Comparison of ENCODE assay signal across 8 cellular contexts in genomic region chr15:41557673-41558399, GRCh38. TPM values are rescaled to one million over a fixed set of nuclear protein-coding genes. Genes with fewer than 3 reads are reported as not detected.
A peak's percentile ranks its signal among the peaks of the same experiment; 100 is the strongest.
DNase-seq lines count a peak whose midpoint lies in the region; ATAC-seq and TF ChIP-seq lines count a peak whose summit lies in the region.

No MANE protein-coding gene starts in this region.

- H3K4me3 Mint-ChIP-seq in activated CD8-positive, alpha-beta T cell treated with anti-CD3 and anti-CD28 coated beads for 36 hours, result peak overlapping the region; percentile 69

- intact Hi-C loops in activated CD8-positive, alpha-beta T cell treated with anti-CD3 and anti-CD28 coated beads for 36 hours (cut with micrococcal nuclease), result no loop called here

- peaks cover 28% of the 10 kb centered on the region for H3K4me1 ChIP-seq in ectodermal cell (ENCODE audit: control insufficient read depth, insufficient read depth, low read length)

- peaks cover 14% of the 10 kb centered on the region for H3K4me1 Mint-ChIP-seq in activated CD8-positive, alpha-beta T cell treated with anti-CD3 and anti-CD28 coated beads for 36 hours (ENCODE audit: low read depth)

- CTCF ChIA-PET in activated CD8-positive, alpha-beta T cell treated with anti-CD3 and anti-CD28 coated beads for 36 hours (lab: Charles Lee), result interaction anchor here (0.6 to 4.0 kb wide), 31 partner anchors 9 to 400 kb away, joined by 3 to 17 read pairs (median 4); partner anchors contain the start of genes LTK, MAPKBP1 and RPAP1

- TF ChIP-seq CTCF in activated CD8-positive, alpha-beta T cell treated with anti-CD3 and anti-CD28 coated beads for 36 hours (IDR thresholded peaks at IDR 0.05), result peak; percentile 83

- no peaks in the 10 kb centered on the region for H3K36me3 ChIP-seq in ectodermal cell (ENCODE audit: control insufficient read depth, insufficient read depth, low read length)

- H3K9me3 Mint-ChIP-seq in activated CD8-positive, alpha-beta T cell treated with anti-CD3 and anti-CD28 coated beads for 36 hours, result no peaks in the 10 kb centered on the region

- 7% methylated on average over 7 of the region's 7 CpGs for WGBS in ectodermal cell, 2 experiments

- POLR2A ChIA-PET in activated CD8-positive, alpha-beta T cell treated with anti-CD3 and anti-CD28 coated beads for 36 hours (lab: Charles Lee), result interaction anchor here (0.8 to 2.9 kb wide), 3 partner anchors 13 to 253 kb away, joined by 3 to 11 read pairs (median 3); partner anchors contain the start of gene RPAP1

- DNase-seq in DMS 273 treated with DMSO at 0.1 percent for 48 hours (lab: John Stamatoyannopoulos, UW), result peak; percentile 72
- peak; percentile 48 for DNase-seq in NCI-H774 (lab: John Stamatoyannopoulos, UW)
- DNase-seq in activated CD8-positive, alpha-beta T cell treated with anti-CD3 and anti-CD28 coated beads for 36 hours, result peak; percentile 84
- peak; percentile 73 to 77 for DNase-seq in lung microvascular endothelial cell (ENCODE audit: low read depth in 2 of 2)
- DNase-seq in stimulated activated CD8-positive, alpha-beta memory T cell treated with anti-CD3 and anti-CD28 coated beads, Interleukin-12 subunit alpha, Interleukin-12 subunit beta, amount 100 ng/mL, for 1 hour (ENCODE audit: low read depth), result peak; percentile 57
- DNase-seq in NCI-H2107 treated with DMSO at 0.1 percent for 48 hours (lab: John Stamatoyannopoulos, UW; ENCODE audit: unreplicated experiment), result no peak

- H3K4me3 ChIP-seq in ectodermal cell (ENCODE audit: insufficient read depth, low read depth, low read length), result peak overlapping the region; percentile 72

- no peaks in the 10 kb centered on the region for H3K27me3 ChIP-seq in ectodermal cell (ENCODE audit: control insufficient read depth, insufficient read depth, low read length, poor library complexity, severe bottlenecking)

- H3K9me3 ChIP-seq in ectodermal cell (ENCODE audit: control insufficient read depth, low read length), result no peaks in the 10 kb centered on the region

- H3K27ac Mint-ChIP-seq in activated CD8-positive, alpha-beta T cell treated with anti-CD3 and anti-CD28 coated beads for 36 hours, result peak overlapping the region; percentile 69

- peaks cover 14% of the 10 kb centered on the region for H3K27me3 Mint-ChIP-seq in activated CD8-positive, alpha-beta T cell treated with anti-CD3 and anti-CD28 coated beads for 36 hours

- peak; percentile 54 for ATAC-seq in HG02981 (IDR thresholded peaks at IDR 0.05; ENCODE audit: unreplicated experiment)
- peak; percentile 85 for ATAC-seq in activated CD8-positive, alpha-beta T cell treated with anti-CD3 and anti-CD28 coated beads for 36 hours

- H3K27ac ChIP-seq in ectodermal cell (ENCODE audit: insufficient read depth, low read depth, low read length, poor library complexity, severe bottlenecking), result no peak overlapping the region

- H3K36me3 Mint-ChIP-seq in activated CD8-positive, alpha-beta T cell treated with anti-CD3 and anti-CD28 coated beads for 36 hours (ENCODE audit: low read depth), result no peaks in the 10 kb centered on the region

RNA-seq across cellular contexts. Expression of gene TYRO3, which starts 1.2 kb away (rescaled TPM):
- total RNA-seq in activated CD8-positive, alpha-beta T cell treated with anti-CD3 and anti-CD28 coated beads for 36 hours, result 1 to 10 TPM in 1 of 2 experiments, under 1 TPM in 1; 0.67 to 1.3 TPM
- 111 TPM for polyA plus RNA-seq in ectodermal cell (2013, experiment 1 of 4)
- polyA plus RNA-seq in ectodermal cell (2013, experiment 2 of 4), result 131 TPM
- 99.3 TPM for polyA plus RNA-seq in ectodermal cell (2013, experiment 3 of 4)
- 103 TPM for polyA plus RNA-seq in ectodermal cell (2013, experiment 4 of 4)
- 1.6 and 2.8 TPM in 2 replicates for total RNA-seq in lung microvascular endothelial cell

RNA-seq across cellular contexts. Expression of gene RPAP1, which starts 13.8 kb away (rescaled TPM):
- 10 to 100 TPM; 54.7 to 54.8 TPM for total RNA-seq in activated CD8-positive, alpha-beta T cell treated with anti-CD3 and anti-CD28 coated beads for 36 hours
- 37.6 TPM for polyA plus RNA-seq in ectodermal cell (2013, experiment 1 of 4)
- 33.7 TPM for polyA plus RNA-seq in ectodermal cell (2013, experiment 2 of 4)
- polyA plus RNA-seq in ectodermal cell (2013, experiment 3 of 4), result 27.7 TPM
- polyA plus RNA-seq in ectodermal cell (2013, experiment 4 of 4), result 28.1 TPM
- 7.2 and 8.5 TPM in 2 replicates for total RNA-seq in lung microvascular endothelial cell

RNA-seq across cellular contexts. Expression of gene LTK, which starts 44.2 kb away (rescaled TPM):
- total RNA-seq in activated CD8-positive, alpha-beta T cell treated with anti-CD3 and anti-CD28 coated beads for 36 hours, result under 1 TPM; 0.81 to 0.83 TPM
- polyA plus RNA-seq in ectodermal cell (2013, experiment 1 of 4), result not detected
- polyA plus RNA-seq in ectodermal cell (2013, experiment 2 of 4), result not detected
- not detected for polyA plus RNA-seq in ectodermal cell (2013, experiment 3 of 4)
- 0.08 TPM for polyA plus RNA-seq in ectodermal cell (2013, experiment 4 of 4)
- total RNA-seq in lung microvascular endothelial cell, result under 0.01 TPM in 1 of 2 replicates, not detected in the other
